In the genomic region with DNA sequence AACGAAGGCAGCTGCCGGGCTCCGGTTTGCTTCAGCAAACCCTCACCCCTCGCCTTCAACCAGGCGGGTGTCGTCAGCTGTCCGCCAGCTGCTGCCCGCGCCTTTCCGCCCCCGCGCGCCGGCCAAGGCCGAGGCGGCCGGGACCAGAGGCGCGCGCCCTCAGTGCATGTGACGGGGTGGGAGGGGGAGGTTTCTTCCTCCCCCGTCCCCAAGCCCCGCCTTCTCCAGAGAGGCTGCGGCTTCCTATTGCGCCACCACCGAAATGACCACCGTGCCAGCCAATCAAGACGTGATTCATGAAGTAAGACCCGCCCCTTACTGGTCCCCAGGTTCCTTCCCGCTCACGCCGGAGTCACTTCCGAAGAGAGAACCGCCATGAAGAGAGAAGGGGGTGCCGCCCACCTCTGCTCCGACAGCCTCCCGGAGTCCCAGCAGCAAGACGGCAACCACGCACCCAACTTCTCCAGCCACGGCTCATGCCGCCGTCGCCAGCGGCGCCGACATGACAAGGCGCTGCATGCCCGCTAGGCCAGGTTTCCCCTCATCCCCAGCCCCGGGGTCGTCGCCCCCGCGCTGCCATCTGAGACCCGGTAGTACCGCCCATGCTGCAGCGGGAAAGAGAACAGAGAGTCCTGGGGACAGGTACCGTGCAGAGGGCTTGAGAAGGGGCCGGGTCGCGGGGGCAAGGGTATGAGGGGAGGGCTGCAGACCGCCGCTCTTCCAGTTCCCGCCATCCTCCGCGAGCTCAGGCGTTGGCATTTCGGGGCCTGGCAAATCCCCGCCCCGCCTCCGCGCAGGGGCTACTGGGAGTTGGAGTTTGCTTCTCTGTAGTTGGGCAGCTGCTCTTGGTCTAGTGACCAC, we compare ENCODE assay signal across 8 cellular contexts. TPM values are rescaled to one million over a fixed set of nuclear protein-coding genes. Genes with fewer than 3 reads are reported as not detected.
DNase-seq lines count a peak whose midpoint lies in the region; ATAC-seq and TF ChIP-seq lines count a peak whose summit lies in the region.

A gene with protein sequence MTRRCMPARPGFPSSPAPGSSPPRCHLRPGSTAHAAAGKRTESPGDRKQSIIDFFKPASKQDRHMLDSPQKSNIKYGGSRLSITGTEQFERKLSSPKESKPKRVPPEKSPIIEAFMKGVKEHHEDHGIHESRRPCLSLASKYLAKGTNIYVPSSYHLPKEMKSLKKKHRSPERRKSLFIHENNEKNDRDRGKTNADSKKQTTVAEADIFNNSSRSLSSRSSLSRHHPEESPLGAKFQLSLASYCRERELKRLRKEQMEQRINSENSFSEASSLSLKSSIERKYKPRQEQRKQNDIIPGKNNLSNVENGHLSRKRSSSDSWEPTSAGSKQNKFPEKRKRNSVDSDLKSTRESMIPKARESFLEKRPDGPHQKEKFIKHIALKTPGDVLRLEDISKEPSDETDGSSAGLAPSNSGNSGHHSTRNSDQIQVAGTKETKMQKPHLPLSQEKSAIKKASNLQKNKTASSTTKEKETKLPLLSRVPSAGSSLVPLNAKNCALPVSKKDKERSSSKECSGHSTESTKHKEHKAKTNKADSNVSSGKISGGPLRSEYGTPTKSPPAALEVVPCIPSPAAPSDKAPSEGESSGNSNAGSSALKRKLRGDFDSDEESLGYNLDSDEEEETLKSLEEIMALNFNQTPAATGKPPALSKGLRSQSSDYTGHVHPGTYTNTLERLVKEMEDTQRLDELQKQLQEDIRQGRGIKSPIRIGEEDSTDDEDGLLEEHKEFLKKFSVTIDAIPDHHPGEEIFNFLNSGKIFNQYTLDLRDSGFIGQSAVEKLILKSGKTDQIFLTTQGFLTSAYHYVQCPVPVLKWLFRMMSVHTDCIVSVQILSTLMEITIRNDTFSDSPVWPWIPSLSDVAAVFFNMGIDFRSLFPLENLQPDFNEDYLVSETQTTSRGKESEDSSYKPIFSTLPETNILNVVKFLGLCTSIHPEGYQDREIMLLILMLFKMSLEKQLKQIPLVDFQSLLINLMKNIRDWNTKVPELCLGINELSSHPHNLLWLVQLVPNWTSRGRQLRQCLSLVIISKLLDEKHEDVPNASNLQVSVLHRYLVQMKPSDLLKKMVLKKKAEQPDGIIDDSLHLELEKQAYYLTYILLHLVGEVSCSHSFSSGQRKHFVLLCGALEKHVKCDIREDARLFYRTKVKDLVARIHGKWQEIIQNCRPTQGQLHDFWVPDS (plus strand): TSS at position 355 of the 861 bp plus-strand sequence. CDS start 148 bp downstream, at position 503.

- no peaks in the 10 kb centered on the region for H4K20me1 ChIP-seq in mammary epithelial cell (ENCODE audit: insufficient read depth, low read length)

- in situ Hi-C loops in ACHN (cut with HindIII; ENCODE audit: low pct_ligation_motif_present, low pct_unique_long_range_greater_than_20kb, low sequenced_read_pairs): no loop called here
- in situ Hi-C loops in mammary epithelial cell (cut with MboI; ENCODE audit: low sequenced_read_pairs in 2 of 2): no loop called here

- peak within 1 kb of the TSS; percentile 94 for H3K4me2 ChIP-seq in mammary epithelial cell (ENCODE audit: insufficient read depth, low read depth, low read length)

- peak within 1 kb of the TSS; percentile 88 for H3K4me3 ChIP-seq in WERI-Rb-1 (ENCODE audit: low read depth, low read length)
- peak within 1 kb of the TSS; percentile 83 to 97 (median 96) for H3K4me3 ChIP-seq in mammary epithelial cell (replicated peaks in 1 of 3; ENCODE audit: insufficient read depth in 1 of 3, low read depth in 2 of 3, low read length in 3 of 3)
- H3K4me3 ChIP-seq in iPS-20b (ENCODE audit: low read length): peak within 1 kb of the TSS; percentile 89
- H3K4me3 ChIP-seq in skin epidermis: peak within 1 kb of the TSS; percentile 89 to 100 (median 98)

- H3K27me3 ChIP-seq in WERI-Rb-1 (ENCODE audit: insufficient read depth, low read depth, severe bottlenecking) (no peaks in the 10 kb centered on the region), mammary epithelial cell (ENCODE audit: insufficient read depth, low read length) (no peaks in the 10 kb centered on the region), iPS-20b (ENCODE audit: insufficient read depth, low read length) (no peaks in the 10 kb centered on the region)

- CTCF ChIA-PET in mammary epithelial cell (lab: Charles Lee; ENCODE audit: low non-redundant PET): interaction anchor here (0.6 kb wide), 1 partner anchor 85 kb away, joined by 3 read pairs; no protein-coding TSS in a partner anchor

- H3K9me3 ChIP-seq in WERI-Rb-1 (ENCODE audit: severe bottlenecking) (no peaks in the 10 kb centered on the region), mammary epithelial cell (replicated peaks; ENCODE audit: insufficient read depth, low read length) (no peaks in the 10 kb centered on the region), iPS-20b (ENCODE audit: insufficient read depth, low read depth, low read length) (no peaks in the 10 kb centered on the region)

- H3K79me2 ChIP-seq in mammary epithelial cell (ENCODE audit: insufficient read depth, low read length): peaks cover 37% of the 10 kb centered on the region

- no peak for TF ChIP-seq CTCF in WERI-Rb-1 (IDR thresholded peaks at IDR 0.05; ENCODE audit: low read depth, low read length)
- no peak for TF ChIP-seq CTCF in mammary epithelial cell (conservative IDR thresholded peaks at IDR 0.05 in 1 of 2, IDR thresholded peaks at IDR 0.05 in 1 of 2; ENCODE audit: extremely low read depth in 1 of 2, insufficient read depth in 1 of 2, low read depth in 1 of 2, low read length in 2 of 2)

- ATAC-seq in GM18873 (IDR thresholded peaks at IDR 0.05; ENCODE audit: low FRiP score, unreplicated experiment) (peak; percentile 91), HG03139 (IDR thresholded peaks at IDR 0.05; ENCODE audit: unreplicated experiment) (peak; percentile 86)

- dilution Hi-C loops in mammary epithelial cell (cut with HindIII; ENCODE audit: low sequenced_read_pairs): loop anchor here (5.0 kb wide), 1 partner anchor 69 kb away; no protein-coding TSS in a partner anchor

- 2% methylated on average over 39 of the region's 71 CpGs for WGBS in mammary epithelial cell (ENCODE audit: low coverage, missing lambda C conversion rate)

- H3K4me1 ChIP-seq in mammary epithelial cell (ENCODE audit: insufficient read depth, low read length): peaks cover 8% of the 10 kb centered on the region
- H3K4me1 ChIP-seq in iPS-20b (ENCODE audit: insufficient read depth, low read length): peaks cover 12% of the 10 kb centered on the region; the same call in 1 of the 2 replicates

- H3K36me3 ChIP-seq in WERI-Rb-1: peaks cover 39% of the 10 kb centered on the region
- H3K36me3 ChIP-seq in mammary epithelial cell (ENCODE audit: insufficient read depth, low read length): peaks cover 10% of the 10 kb centered on the region
- peaks cover 29% of the 10 kb centered on the region for H3K36me3 ChIP-seq in iPS-20b (ENCODE audit: insufficient read depth, low read depth, low read length)

- intact Hi-C loops in mammary epithelial cell (cut with micrococcal nuclease): no loop called here

- H3K9ac ChIP-seq in mammary epithelial cell (ENCODE audit: insufficient read depth, low read length): peak within 1 kb of the TSS; percentile 67
- peak within 1 kb of the TSS; percentile 90; the same call in 1 of the 2 replicates for H3K9ac ChIP-seq in iPS-20b (ENCODE audit: low read depth, low read length)

- BruUV-seq in mammary epithelial cell (replicated peaks; lab: Mats Ljungman, UMichigan): TSS peak; percentile 50

- H2AFZ ChIP-seq in mammary epithelial cell (ENCODE audit: low read depth, low read length): peak within 1 kb of the TSS; percentile 100

- DNase-seq in ACHN (peak; percentile 99), NCI-H2227 (lab: John Stamatoyannopoulos, UW; ENCODE audit: unreplicated experiment) (peak; percentile 95), WERI-Rb-1 (peak; percentile 99), mammary epithelial cell (peak; percentile 96)

- H3K27ac ChIP-seq in WERI-Rb-1 (peak within 1 kb of the TSS; percentile 99), mammary epithelial cell (ENCODE audit: insufficient read depth, low read depth, low read length) (peak within 1 kb of the TSS; percentile 56), iPS-20b (ENCODE audit: low read length) (peak within 1 kb of the TSS; percentile 63), skin epidermis (peak within 1 kb of the TSS; percentile 74 to 97 (median 92))

RNA-seq across cellular contexts. Expression of the gene that starts here (rescaled TPM):
- 10 to 100 TPM; 24.5 to 28.3 TPM for total RNA-seq in mammary epithelial cell
- 5.9 TPM for polyA plus RNA-seq in mammary epithelial cell
- polyA minus RNA-seq in mammary epithelial cell: 20.3 TPM

Comparison
In these comparisons a context has a peak if more than half of its experiments do, and no peak if none do; other contexts are left out.
1. Peak in every context shown above with its lines: DNase-seq, ATAC-seq, H3K4me3 ChIP-seq and H3K27ac ChIP-seq.